In genomic region chr6:73580247-73581149, GRCh38 we compare ENCODE assay signal across 8 cellular contexts. TPM values are rescaled to one million over a fixed set of nuclear protein-coding genes. Genes with fewer than 3 reads are reported as not detected.
A peak's percentile ranks its signal among the peaks of the same experiment; 100 is the strongest.
DNase-seq lines count a peak whose midpoint lies in the region; ATAC-seq and TF ChIP-seq lines count a peak whose summit lies in the region.

No MANE protein-coding gene starts in this region.

- TF ChIP-seq POLR2A in tibial nerve (IDR thresholded peaks at IDR 0.05), result peak; percentile 10 to 46

- peak; percentile 91 to 97 for TF ChIP-seq EP300 in tibial nerve (IDR thresholded peaks at IDR 0.05)

- no peak overlapping the region for H3K23ac ChIP-seq in trophoblast cell (ENCODE audit: low read length)

- H3K14ac ChIP-seq in trophoblast cell (ENCODE audit: low read length), result peak overlapping the region; percentile 85

- peak overlapping the region; percentile 94 for H2BK12ac ChIP-seq in trophoblast cell (ENCODE audit: low read length)

- H2BK120ac ChIP-seq in trophoblast cell (ENCODE audit: insufficient read depth, low read length, poor library complexity), result peak overlapping the region; percentile 80

- H3K9me3 ChIP-seq in cardiac muscle cell (ENCODE audit: low read depth) (no peaks in the 10 kb centered on the region), trophoblast cell (ENCODE audit: insufficient read depth, low read depth, low read length) (no peaks in the 10 kb centered on the region), tibial nerve (no peaks in the 10 kb centered on the region)

- peaks cover 0 to 21% of the 10 kb centered on the region in 2 donors for H3K36me3 Mint-ChIP-seq in activated naive CD4-positive, alpha-beta T cell treated with anti-CD3 and anti-CD28 coated beads, Interleukin-2, amount 50 U/mL, for 72 hours

- peak overlapping the region; percentile 73 for H3K4me2 ChIP-seq in trophoblast cell (ENCODE audit: low read length)

- H4K8ac ChIP-seq in trophoblast cell (ENCODE audit: low read depth, low read length), result peak overlapping the region; percentile 87

- H2BK5ac ChIP-seq in trophoblast cell (ENCODE audit: low read depth, low read length, poor library complexity), result peak overlapping the region; percentile 91

- H3K27ac ChIP-seq in ACC112 (ENCODE audit: low read depth, low read length), result peak overlapping the region; percentile 99
- peak overlapping the region; percentile 89 for H3K27ac ChIP-seq in cardiac muscle cell
- H3K27ac ChIP-seq in trophoblast cell (ENCODE audit: low read depth, low read length), result peak overlapping the region; percentile 99
- H3K27ac ChIP-seq in tibial nerve, result peak overlapping the region; percentile 76 to 99 (median 90)

- peak overlapping the region; percentile 63 for H3K4ac ChIP-seq in trophoblast cell (ENCODE audit: low read depth, low read length)

- peak overlapping the region; percentile 95 to 97 for H3K27ac Mint-ChIP-seq in activated naive CD4-positive, alpha-beta T cell treated with anti-CD3 and anti-CD28 coated beads, Interleukin-2, amount 50 U/mL, for 72 hours

- H3K4me3 ChIP-seq in ACC112 (ENCODE audit: low read depth, low read length), result peak overlapping the region; percentile 66
- no peak overlapping the region for H3K4me3 ChIP-seq in cardiac muscle cell
- no peak overlapping the region for H3K4me3 ChIP-seq in trophoblast cell (ENCODE audit: low read depth, low read length)
- peak overlapping the region; percentile 12 to 41 (median 14) for H3K4me3 ChIP-seq in tibial nerve

- no peaks in the 10 kb centered on the region for H3K36me3 ChIP-seq in ACC112 (ENCODE audit: insufficient read depth, low read length)
- H3K36me3 ChIP-seq in cardiac muscle cell, result no peaks in the 10 kb centered on the region
- no peaks in the 10 kb centered on the region for H3K36me3 ChIP-seq in trophoblast cell (ENCODE audit: control insufficient read depth in 1 of 2, insufficient read depth in 2 of 2, low read length in 2 of 2)
- H3K36me3 ChIP-seq in tibial nerve, result no peaks in the 10 kb centered on the region

- no peak overlapping the region for H2AK5ac ChIP-seq in trophoblast cell (ENCODE audit: low read length)

- H3K18ac ChIP-seq in trophoblast cell (ENCODE audit: low read length), result peak overlapping the region; percentile 66

- H3K79me2 ChIP-seq in ACC112 (ENCODE audit: control insufficient read depth, insufficient read depth, low read length, unreplicated experiment), result no peaks in the 10 kb centered on the region
- peaks cover 3% of the 10 kb centered on the region for H3K79me2 ChIP-seq in trophoblast cell (ENCODE audit: control insufficient read depth, insufficient read depth, low read length, poor library complexity)

- peak overlapping the region; percentile 89 for H4K91ac ChIP-seq in trophoblast cell (ENCODE audit: low read depth, low read length)

- TF ChIP-seq CTCF in cardiac muscle cell (IDR thresholded peaks at IDR 0.05; ENCODE audit: low read depth, low read length), result peak; percentile 54
- TF ChIP-seq CTCF in tibial nerve (IDR thresholded peaks at IDR 0.05), result peak; percentile 17 to 64 (median 57)

- H3K4me1 ChIP-seq in ACC112 (ENCODE audit: control insufficient read depth, insufficient read depth, low read length, unreplicated experiment), result peaks cover 33% of the 10 kb centered on the region
- peaks cover 23% of the 10 kb centered on the region for H3K4me1 ChIP-seq in cardiac muscle cell (ENCODE audit: low read depth)
- peaks cover 12 to 14% of the 10 kb centered on the region in 2 experiments for H3K4me1 ChIP-seq in trophoblast cell (ENCODE audit: control insufficient read depth in 1 of 2, insufficient read depth in 2 of 2, low read length in 2 of 2)
- H3K4me1 ChIP-seq in tibial nerve, result peaks cover 3 to 45% (median 21%) of the 10 kb centered on the region in 4 donors

- H2AFZ ChIP-seq in ACC112 (ENCODE audit: low read length, unreplicated experiment) (no peak overlapping the region), trophoblast cell (ENCODE audit: insufficient read depth, low read length, poor library complexity) (peak overlapping the region; percentile 72)

- H3K9ac ChIP-seq in trophoblast cell (ENCODE audit: low read length), result peak overlapping the region; percentile 76

- ATAC-seq in GM19025 (IDR thresholded peaks at IDR 0.05; ENCODE audit: low read depth, unreplicated experiment) (peak; percentile 81), HG03280 (IDR thresholded peaks at IDR 0.05; ENCODE audit: unreplicated experiment) (peak; percentile 77)
- ATAC-seq in activated naive CD4-positive, alpha-beta T cell treated with anti-CD3 and anti-CD28 coated beads, Interleukin-2, amount 50 U/mL, for 72 hours, result peak; percentile 93 to 94

- H3K9me3 Mint-ChIP-seq in activated naive CD4-positive, alpha-beta T cell treated with anti-CD3 and anti-CD28 coated beads, Interleukin-2, amount 50 U/mL, for 72 hours, result peaks cover 6 to 13% of the 10 kb centered on the region in 2 donors

- H3K27me3 ChIP-seq in ACC112 (ENCODE audit: insufficient read depth, low read length) (no peaks in the 10 kb centered on the region), cardiac muscle cell (no peaks in the 10 kb centered on the region), trophoblast cell (ENCODE audit: insufficient read depth, low read length) (no peaks in the 10 kb centered on the region), tibial nerve (no peaks in the 10 kb centered on the region)

- H4K12ac ChIP-seq in trophoblast cell (ENCODE audit: low read depth, low read length), result peak overlapping the region; percentile 48

- DNase-seq in SK-N-DZ (ENCODE audit: low spot score) (peak; percentile 63), cardiac muscle cell (ENCODE audit: low read depth in 1 of 2, low spot score in 1 of 2) (peak; percentile 54 to 97), trophoblast cell (peak; percentile 97 to 98), tibial nerve (ENCODE audit: low spot score in 2 of 2) (peak; percentile 74 to 78)
- DNase-seq in activated naive CD4-positive, alpha-beta T cell treated with anti-CD3 and anti-CD28 coated beads, Interleukin-2, amount 50 U/mL, for 72 hours (ENCODE audit: low spot score in 2 of 2), result peak; percentile 64 to 81

- peaks cover 24% of the 10 kb centered on the region for H3K79me1 ChIP-seq in trophoblast cell (ENCODE audit: low read length)

- no CpG with 5 or more reads among the region's 21 CpGs for WGBS in trophoblast cell (ENCODE audit: extremely low coverage, insufficient coverage, insufficient read length)
- 0 to 1% methylated on average over 21 of the region's 21 CpGs for WGBS in tibial nerve, 2 donors

RNA-seq across cellular contexts. Expression of gene EEF1A1, which starts 59.7 kb away (rescaled TPM):
- polyA plus RNA-seq in SK-N-DZ (2014; cell fraction: cytosol; rRNA removed), result 8,920 and 9,808 TPM in 2 replicates
- polyA plus RNA-seq in SK-N-DZ (2014; cell fraction: nucleus; rRNA removed), result 3,279 and 4,441 TPM in 2 replicates
- over 10,000 TPM; 10,985 to 16,838 TPM for total RNA-seq in activated naive CD4-positive, alpha-beta T cell treated with anti-CD3 and anti-CD28 coated beads, Interleukin-2, amount 50 U/mL, for 72 hours
- 7,643 and 9,273 TPM in 2 replicates for total RNA-seq in cardiac muscle cell
- 2,527 and 3,279 TPM in 2 replicates for polyA plus RNA-seq in cardiac muscle cell
- 10,280 and 10,757 TPM in 2 replicates for polyA plus RNA-seq in trophoblast cell (2013)
- 1,000 to 10,000 TPM; 7,087 to 8,344 (median 7,781) TPM for total RNA-seq in tibial nerve

Comparison
In these comparisons a context has a peak if more than half of its experiments do, and no peak if none do; other contexts are left out.
1. H3K4me3 ChIP-seq: peak in ACC112 (single experiment) and tibial nerve (4 of 4); none in cardiac muscle cell (single experiment) and trophoblast cell (single experiment).
2. Peak in every context shown above with its lines, with median percentiles within 50 percentile points of each other: H3K27ac ChIP-seq, ATAC-seq and DNase-seq.